8 cellular contexts compared by ENCODE assay signal in genomic region chr16:24010440-24011089, GRCh38.
DNase-seq lines count a peak whose midpoint lies in the region; ATAC-seq and TF ChIP-seq lines count a peak whose summit lies in the region.

No MANE protein-coding gene starts in this region.

- no peaks in the 10 kb centered on the region for H3K9me3 Mint-ChIP-seq in activated naive CD8-positive, alpha-beta T cell (ENCODE audit: low read depth)

- H3K27me3 Mint-ChIP-seq in activated naive CD8-positive, alpha-beta T cell, result no peaks in the 10 kb centered on the region

- H3F3A ChIP-seq in Loucy (ENCODE audit: low read depth), result peaks cover 10% of the 10 kb centered on the region; the same call in 1 of the 2 replicates
- no peaks in the 10 kb centered on the region for H3F3A ChIP-seq in SK-N-SH (replicated peaks; ENCODE audit: insufficient read depth)

- ATAC-seq in heart left ventricle, result peak in 3 of 4 donors; percentile 55 to 78 (median 73)
- peak; percentile 52 for ATAC-seq in aorta (ENCODE audit: low FRiP score)
- ATAC-seq in GM21526 (IDR thresholded peaks at IDR 0.05; ENCODE audit: low FRiP score, unreplicated experiment), result no peak

- H3K36me3 ChIP-seq in GM06990 (ENCODE audit: control insufficient read depth, insufficient read depth, low read length), result no peaks in the 10 kb centered on the region; the same call in none of the 2 replicates
- H3K36me3 ChIP-seq in Loucy (ENCODE audit: insufficient read depth, low read length), result peaks cover 8% of the 10 kb centered on the region; the same call in 1 of the 2 replicates
- H3K36me3 ChIP-seq in SK-N-SH (replicated peaks in 1 of 2; ENCODE audit: control insufficient read depth in 1 of 2, insufficient read depth in 2 of 2, low read length in 1 of 2), result no peaks in the 10 kb centered on the region
- H3K36me3 ChIP-seq in heart left ventricle, result no peaks in the 10 kb centered on the region
- H3K36me3 ChIP-seq in aorta (ENCODE audit: control insufficient read depth in 1 of 2, insufficient read depth in 2 of 2, low read length in 1 of 2), result no peaks in the 10 kb centered on the region

- H3K79me2 ChIP-seq in Loucy (ENCODE audit: insufficient read depth, low read length), result peaks cover 21% of the 10 kb centered on the region; the same call in 1 of the 2 replicates
- H3K79me2 ChIP-seq in SK-N-SH (ENCODE audit: insufficient read depth), result no peaks in the 10 kb centered on the region

- no peak for TF ChIP-seq EP300 in SK-N-SH (IDR thresholded peaks at IDR 0.05; ENCODE audit: borderline replicate concordance in 1 of 2, low read depth in 1 of 2, low read length in 1 of 2)

- H3K27ac ChIP-seq in SK-N-SH (ENCODE audit: low read depth in 2 of 2, low read length in 1 of 2) (no peak overlapping the region), heart left ventricle (no peak overlapping the region), aorta (ENCODE audit: low read depth in 1 of 2, low read length in 2 of 2) (no peak overlapping the region)

- H3K27me3 ChIP-seq in GM06990 (replicated peaks; ENCODE audit: control insufficient read depth, insufficient read depth, low read length) (no peaks in the 10 kb centered on the region), Loucy (ENCODE audit: insufficient read depth, low read length, poor library complexity, severe bottlenecking) (no peaks in the 10 kb centered on the region), SK-N-SH (ENCODE audit: insufficient read depth) (no peaks in the 10 kb centered on the region), heart left ventricle (peaks cover 0 to 21% (median 0%) of the 10 kb centered on the region in 9 donors), aorta (ENCODE audit: control insufficient read depth in 1 of 2, insufficient read depth in 2 of 2, low read length in 1 of 2) (no peaks in the 10 kb centered on the region)

- H3K4me3 Mint-ChIP-seq in activated naive CD8-positive, alpha-beta T cell, result no peak overlapping the region

- peak overlapping the region; percentile 42 for H3K4me2 ChIP-seq in Loucy (ENCODE audit: low read depth, low read length, poor library complexity, severe bottlenecking)
- no peak overlapping the region for H3K4me2 ChIP-seq in SK-N-SH

- no peaks in the 10 kb centered on the region for H4K20me1 ChIP-seq in Loucy (ENCODE audit: insufficient read depth, low read length, poor library complexity, severe bottlenecking)
- H4K20me1 ChIP-seq in SK-N-SH (ENCODE audit: insufficient read depth), result no peaks in the 10 kb centered on the region

- no peak overlapping the region for H2AFZ ChIP-seq in Loucy (ENCODE audit: low read length)
- no peak overlapping the region for H2AFZ ChIP-seq in SK-N-SH (ENCODE audit: low read depth)

- TF ChIP-seq RAD21 in SK-N-SH (IDR thresholded peaks at IDR 0.05; ENCODE audit: low read length), result peak; percentile 75

- H3K9me2 ChIP-seq in Loucy (replicated peaks; ENCODE audit: low read depth, low read length) (no peaks in the 10 kb centered on the region), SK-N-SH (no peaks in the 10 kb centered on the region)

- H3K27ac Mint-ChIP-seq in activated naive CD8-positive, alpha-beta T cell, result peak overlapping the region; percentile 50

- WGBS in SK-N-SH (ENCODE audit: low lambda C conversion rate), result 31% methylated on average over 8 of the region's 8 CpGs
- 47 to 51% (median 51%) methylated on average over 8 of the region's 8 CpGs for WGBS in heart left ventricle, 4 donors
- 47% methylated on average over 8 of the region's 8 CpGs for WGBS in aorta, 2 donors

- peaks cover 62% of the 10 kb centered on the region for H3K4me1 Mint-ChIP-seq in activated naive CD8-positive, alpha-beta T cell (ENCODE audit: low read depth)

- H3K36me3 Mint-ChIP-seq in activated naive CD8-positive, alpha-beta T cell, result peaks cover 2% of the 10 kb centered on the region

- no peak overlapping the region for H3K4me3 ChIP-seq in GM06990 (replicated peaks; ENCODE audit: low read depth, low read length)
- no peak overlapping the region for H3K4me3 ChIP-seq in Loucy (ENCODE audit: low read length, poor library complexity, severe bottlenecking)
- H3K4me3 ChIP-seq in SK-N-SH (ENCODE audit: low read depth in 2 of 2, low read length in 1 of 2), result no peak overlapping the region; a peak in 1 of 4 replicates
- no peak overlapping the region for H3K4me3 ChIP-seq in heart left ventricle
- no peak overlapping the region for H3K4me3 ChIP-seq in aorta (ENCODE audit: low read length in 2 of 2)

- TF ChIP-seq POLR2A in heart left ventricle (IDR thresholded peaks at IDR 0.05), result no peak

- CTCF ChIA-PET in SK-N-SH (lab: Yijun Ruan, JAX), result interaction anchor here (0.6 to 3.4 kb wide), 57 partner anchors 9 to 506 kb away, joined by 3 to 47 read pairs (median 4); no protein-coding TSS in a partner anchor

- no peaks in the 10 kb centered on the region for H3K9me3 ChIP-seq in Loucy (ENCODE audit: insufficient read depth, low read depth, low read length)
- H3K9me3 ChIP-seq in SK-N-SH, result no peaks in the 10 kb centered on the region
- H3K9me3 ChIP-seq in heart left ventricle, result no peaks in the 10 kb centered on the region
- H3K9me3 ChIP-seq in aorta (ENCODE audit: control insufficient read depth, low read length), result peaks cover 1% of the 10 kb centered on the region

- intact Hi-C loops in heart left ventricle (cut with DNase I), result loop anchor here in 9 of 10 donors (1.0 to 10.0 kb wide), 6 partner anchors 206 to 276 kb away; no protein-coding TSS in a partner anchor
- intact Hi-C loops in aorta (cut with DNase I), result loop anchor here (2.0 to 10.0 kb wide), 3 partner anchors 136 to 210 kb away; no protein-coding TSS in a partner anchor

- H3K9ac ChIP-seq in Loucy (ENCODE audit: low read depth, low read length, poor library complexity, severe bottlenecking) (peak overlapping the region; percentile 51), SK-N-SH (no peak overlapping the region)

- H3K4me1 ChIP-seq in Loucy (ENCODE audit: insufficient read depth, low read length, poor library complexity, severe bottlenecking) (peaks cover 66% of the 10 kb centered on the region), SK-N-SH (ENCODE audit: control insufficient read depth in 1 of 2, insufficient read depth in 2 of 2, low read depth in 1 of 2, low read length in 1 of 2) (peaks cover 0 to 6% of the 10 kb centered on the region in 2 experiments; a peak in 2 of 4 replicates), heart left ventricle (peaks cover 0 to 35% (median 0%) of the 10 kb centered on the region in 12 donors), aorta (ENCODE audit: control insufficient read depth in 1 of 2, insufficient read depth in 2 of 2, low read length in 2 of 2) (no peaks in the 10 kb centered on the region)

- no peak for DNase-seq in GM06990 (ENCODE audit: extremely low read depth, insufficient read length)
- peak; percentile 65 for DNase-seq in SK-N-SH
- peak; percentile 45 to 82 (median 66) for DNase-seq in heart left ventricle
- peak; percentile 49 for DNase-seq in pulmonary artery endothelial cell (ENCODE audit: low read depth, low spot score)
- DNase-seq in aorta, result peak; percentile 81

- TF ChIP-seq CTCF in GM06990 (IDR thresholded peaks at IDR 0.05; ENCODE audit: insufficient read depth, low read length, poor library complexity, severe bottlenecking), result peak; percentile 82
- peak; percentile 91 for TF ChIP-seq CTCF in Loucy (conservative IDR thresholded peaks at IDR 0.05; ENCODE audit: low read length)
- peak; percentile 74 for TF ChIP-seq CTCF in SK-N-SH (IDR thresholded peaks at IDR 0.05)
- TF ChIP-seq CTCF in heart left ventricle (IDR thresholded peaks at IDR 0.05), result peak; percentile 40 to 82 (median 64)

- POLR2A ChIA-PET in SK-N-SH (lab: Yijun Ruan, JAX), result no interaction called here

TF ChIP-seq in SK-N-SH, 30 proteins besides CTCF, POLR2A, EP300 and RAD21:
- TF ChIP-seq TEAD4 (IDR thresholded peaks at IDR 0.05; ENCODE audit: borderline replicate concordance, insufficient read depth) (no peak), YY1 (IDR thresholded peaks at IDR 0.05; ENCODE audit: low read depth) (no peak), SMC3 (IDR thresholded peaks at IDR 0.05; ENCODE audit: low read depth, low read length) (peak; percentile 81), SIN3A (IDR thresholded peaks at IDR 0.05; ENCODE audit: borderline replicate concordance, low read depth, low read length) (no peak), FOXM1 (IDR thresholded peaks at IDR 0.05; ENCODE audit: low read depth) (no peak), GABPA (IDR thresholded peaks at IDR 0.05; ENCODE audit: low read depth) (no peak), TAF1 (IDR thresholded peaks at IDR 0.05; ENCODE audit: borderline replicate concordance, low read depth, low read length) (no peak), PBX3 (IDR thresholded peaks at IDR 0.05) (no peak), GATA2 (CRISPR knock-in tag; IDR thresholded peaks at IDR 0.05) (no peak)
